In the genomic region with DNA sequence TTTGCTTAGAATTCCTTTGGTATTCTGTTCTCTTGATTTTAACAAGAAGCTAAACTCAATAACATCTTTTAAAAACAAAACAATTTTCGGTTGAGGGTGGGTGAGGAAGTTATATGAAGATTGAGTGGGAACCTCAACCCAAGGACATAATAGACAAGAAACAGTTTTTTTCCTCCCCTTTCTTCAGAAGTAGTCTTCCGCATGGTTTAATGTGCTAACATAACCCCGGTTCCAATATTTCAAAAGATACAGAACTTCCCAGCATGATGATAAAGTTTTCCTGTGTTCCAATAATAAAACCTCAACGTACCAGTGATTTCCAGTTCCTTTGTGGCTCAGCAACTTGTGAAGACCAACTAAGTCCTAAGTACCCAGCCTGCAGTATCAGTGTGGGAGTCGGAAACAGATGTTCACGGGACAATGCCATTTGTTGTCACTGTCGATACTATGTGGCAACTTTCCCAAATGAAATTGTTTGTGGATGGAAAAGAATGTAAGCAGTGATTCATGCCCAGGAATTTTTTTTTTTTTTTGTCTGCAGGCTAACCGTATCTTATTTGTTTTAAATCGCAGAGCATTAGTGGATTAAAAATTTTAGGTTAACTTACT, we compare ENCODE assay signal across 11 cellular contexts. TPM values are rescaled to one million over a fixed set of nuclear protein-coding genes. Genes with fewer than 3 reads are reported as not detected.
DNase-seq lines count a peak whose midpoint lies in the region; ATAC-seq and TF ChIP-seq lines count a peak whose summit lies in the region.
"Had no signal": no experiment of that assay in that cellular context is flagged by ENCODE, and none has a peak within 500 bp of the region (broad histone marks: within the 10 kb centered on the region; RNA-seq: fewer than 3 reads in every experiment).

No MANE protein-coding gene starts in this region.

- 11% methylated on average over 9 of the region's 9 CpGs for WGBS in right lobe of liver (ENCODE audit: insufficient coverage, low coverage, low lambda C conversion rate, missing lambda C conversion rate)

- H3K27me3 ChIP-seq in right lobe of liver = no peaks in the 10 kb centered on the region

- H3K4me3 ChIP-seq in right lobe of liver = no peak overlapping the region

- peaks cover 0 to 19% (median 0%) of the 10 kb centered on the region in 4 donors for H3K4me1 ChIP-seq in right lobe of liver
- H3K4me1 ChIP-seq: parathyroid adenoma had no signal

- intact Hi-C loops in right lobe of liver (cut with DNase I) = no loop called here

- H3K27ac ChIP-seq in right lobe of liver = peak overlapping the region in 2 of 3 donors; percentile 2 to 5
- H3K27ac ChIP-seq: parathyroid adenoma had no signal

- H3K36me3 ChIP-seq in right lobe of liver = no peaks in the 10 kb centered on the region

- TF ChIP-seq EP300 in Ishikawa (IDR thresholded peaks at IDR 0.05; ENCODE audit: borderline replicate concordance) = peak; percentile 15; the same call in 1 of the 2 replicates

- ATAC-seq in right lobe of liver (peak; percentile 88 to 95 (median 92)), HG02870 (IDR thresholded peaks at IDR 0.05; ENCODE audit: unreplicated experiment) (no peak), HG03135 (IDR thresholded peaks at IDR 0.05; ENCODE audit: unreplicated experiment) (no peak)

- in situ Hi-C loops in ACHN (cut with HindIII; ENCODE audit: low pct_ligation_motif_present, low pct_unique_long_range_greater_than_20kb, low sequenced_read_pairs) = no loop called here

- no peak for TF ChIP-seq CTCF in right lobe of liver (IDR thresholded peaks at IDR 0.05)

- H3K9me3 ChIP-seq in right lobe of liver = no peaks in the 10 kb centered on the region

- TF ChIP-seq RAD21 in Ishikawa (IDR thresholded peaks at IDR 0.05; ENCODE audit: low read depth) = no peak

- DNase-seq in ACHN = peak; percentile 24
- DNase-seq in dedifferentiated amniotic fluid mesenchymal stem cell (ENCODE audit: extremely low spot score) = peak; percentile 84
- DNase-seq in right lobe of liver = no peak
- DNase-seq in NCI-H510A (lab: John Stamatoyannopoulos, UW) = no peak
- DNase-seq in effector CD8-positive, alpha-beta T cell (lab: John Stamatoyannopoulos, UW) = no peak
- DNase-seq: CD4-positive, alpha-beta memory T cell; NCI-H1436 had no signal

- no peak for TF ChIP-seq POLR2A in right lobe of liver (IDR thresholded peaks at IDR 0.05)

TF ChIP-seq in Ishikawa, 13 proteins besides CTCF, POLR2A, EP300 and RAD21:
- no peak for TF ChIP-seq TAF1 (IDR thresholded peaks at IDR 0.05; ENCODE audit: low read depth)
- TF ChIP-seq NFIC (IDR thresholded peaks at IDR 0.05) = 0 out of 2 replicates have a peak, but pooled peaks have one; percentile 32
- no peak for TF ChIP-seq ZBTB7A (IDR thresholded peaks at IDR 0.05; ENCODE audit: low read depth)
- TF ChIP-seq YY1 (IDR thresholded peaks at IDR 0.05; ENCODE audit: low read depth) = no peak
- peak; percentile 73 for TF ChIP-seq TEAD4 (IDR thresholded peaks at IDR 0.05)
- no peak for TF ChIP-seq FOXM1 (IDR thresholded peaks at IDR 0.05; ENCODE audit: borderline replicate concordance, low read depth)
- TF ChIP-seq, protein P1, sequence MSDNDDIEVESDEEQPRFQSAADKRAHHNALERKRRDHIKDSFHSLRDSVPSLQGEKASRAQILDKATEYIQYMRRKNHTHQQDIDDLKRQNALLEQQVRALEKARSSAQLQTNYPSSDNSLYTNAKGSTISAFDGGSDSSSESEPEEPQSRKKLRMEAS (IDR thresholded peaks at IDR 0.05) = no peak
- no peak for TF ChIP-seq TCF12 (IDR thresholded peaks at IDR 0.05; ENCODE audit: low read depth)
- TF ChIP-seq EGR1 (IDR thresholded peaks at IDR 0.05) = no peak
- TF ChIP-seq, protein P2, sequence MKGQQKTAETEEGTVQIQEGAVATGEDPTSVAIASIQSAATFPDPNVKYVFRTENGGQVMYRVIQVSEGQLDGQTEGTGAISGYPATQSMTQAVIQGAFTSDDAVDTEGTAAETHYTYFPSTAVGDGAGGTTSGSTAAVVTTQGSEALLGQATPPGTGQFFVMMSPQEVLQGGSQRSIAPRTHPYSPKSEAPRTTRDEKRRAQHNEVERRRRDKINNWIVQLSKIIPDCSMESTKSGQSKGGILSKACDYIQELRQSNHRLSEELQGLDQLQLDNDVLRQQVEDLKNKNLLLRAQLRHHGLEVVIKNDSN (IDR thresholded peaks at IDR 0.05) = no peak
- TF ChIP-seq, protein P3, sequence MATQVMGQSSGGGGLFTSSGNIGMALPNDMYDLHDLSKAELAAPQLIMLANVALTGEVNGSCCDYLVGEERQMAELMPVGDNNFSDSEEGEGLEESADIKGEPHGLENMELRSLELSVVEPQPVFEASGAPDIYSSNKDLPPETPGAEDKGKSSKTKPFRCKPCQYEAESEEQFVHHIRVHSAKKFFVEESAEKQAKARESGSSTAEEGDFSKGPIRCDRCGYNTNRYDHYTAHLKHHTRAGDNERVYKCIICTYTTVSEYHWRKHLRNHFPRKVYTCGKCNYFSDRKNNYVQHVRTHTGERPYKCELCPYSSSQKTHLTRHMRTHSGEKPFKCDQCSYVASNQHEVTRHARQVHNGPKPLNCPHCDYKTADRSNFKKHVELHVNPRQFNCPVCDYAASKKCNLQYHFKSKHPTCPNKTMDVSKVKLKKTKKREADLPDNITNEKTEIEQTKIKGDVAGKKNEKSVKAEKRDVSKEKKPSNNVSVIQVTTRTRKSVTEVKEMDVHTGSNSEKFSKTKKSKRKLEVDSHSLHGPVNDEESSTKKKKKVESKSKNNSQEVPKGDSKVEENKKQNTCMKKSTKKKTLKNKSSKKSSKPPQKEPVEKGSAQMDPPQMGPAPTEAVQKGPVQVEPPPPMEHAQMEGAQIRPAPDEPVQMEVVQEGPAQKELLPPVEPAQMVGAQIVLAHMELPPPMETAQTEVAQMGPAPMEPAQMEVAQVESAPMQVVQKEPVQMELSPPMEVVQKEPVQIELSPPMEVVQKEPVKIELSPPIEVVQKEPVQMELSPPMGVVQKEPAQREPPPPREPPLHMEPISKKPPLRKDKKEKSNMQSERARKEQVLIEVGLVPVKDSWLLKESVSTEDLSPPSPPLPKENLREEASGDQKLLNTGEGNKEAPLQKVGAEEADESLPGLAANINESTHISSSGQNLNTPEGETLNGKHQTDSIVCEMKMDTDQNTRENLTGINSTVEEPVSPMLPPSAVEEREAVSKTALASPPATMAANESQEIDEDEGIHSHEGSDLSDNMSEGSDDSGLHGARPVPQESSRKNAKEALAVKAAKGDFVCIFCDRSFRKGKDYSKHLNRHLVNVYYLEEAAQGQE (IDR thresholded peaks at IDR 0.05; ENCODE audit: low read depth) = no peak
- TF ChIP-seq CREB1 (IDR thresholded peaks at IDR 0.05; ENCODE audit: low read depth) = no peak
- peak; percentile 45; the same call in 1 of the 2 replicates for TF ChIP-seq CEBPB (IDR thresholded peaks at IDR 0.05)

RNA-seq across cellular contexts. Expression of a gene that starts 48.5 kb away (rescaled TPM):
- 10 to 100 TPM; 20.4 to 35.0 (median 28.5) TPM for total RNA-seq in right lobe of liver
- total RNA-seq: CD4-positive, alpha-beta memory T cell had no signal

Comparison
In these comparisons a context has a peak if more than half of its experiments do, and no peak if none do; other contexts are left out.
1. DNase-seq: peak in ACHN (single experiment) and dedifferentiated amniotic fluid mesenchymal stem cell (single experiment); none in right lobe of liver (0 of 3), NCI-H510A (single experiment) and effector CD8-positive, alpha-beta T cell (single experiment).
2. ATAC-seq: peak in right lobe of liver (4 of 4); none in HG02870 (single experiment) and HG03135 (single experiment).